ENCODE assay signal across 13 cellular contexts in the genomic region with DNA sequence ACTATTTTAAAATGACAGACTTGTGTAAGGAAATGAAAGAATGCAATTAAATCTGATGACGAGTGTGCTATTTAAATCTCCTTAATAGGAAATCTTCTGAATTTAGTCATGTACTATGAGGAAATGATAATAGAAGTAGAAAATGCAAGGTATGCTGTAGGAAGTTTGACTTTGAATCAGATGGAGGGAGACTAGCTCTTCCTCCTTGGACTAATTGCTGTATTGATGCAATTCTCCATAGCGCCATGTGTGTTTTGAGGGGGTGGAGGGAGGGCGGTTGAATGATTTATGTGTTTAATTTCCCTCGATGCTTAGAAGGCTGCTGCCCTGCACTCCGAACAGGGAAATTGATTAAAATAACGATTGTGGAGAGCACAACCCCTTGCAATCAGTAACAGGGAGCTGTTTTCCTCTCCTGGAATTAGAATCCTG.
DNase-seq lines count a peak whose midpoint lies in the region; ATAC-seq, FAIRE-seq and TF ChIP-seq lines count a peak whose summit lies in the region.
"Had no signal": no experiment of that assay in that cellular context is flagged by ENCODE, and none has a peak within 500 bp of the region (broad histone marks: within the 10 kb centered on the region; RNA-seq: fewer than 3 reads in every experiment).

No MANE protein-coding gene starts in this region.

- H3K4me3 ChIP-seq in brain microvascular endothelial cell (ENCODE audit: low read depth, low read length) (no peak overlapping the region), kidney epithelial cell (ENCODE audit: low read depth, low read length) (no peak overlapping the region)
- H3K4me3 ChIP-seq: HAP-1, heart right ventricle had no signal

- no peak for ATAC-seq in HG03280 (IDR thresholded peaks at IDR 0.05; ENCODE audit: unreplicated experiment)
- no peak for ATAC-seq in HG02623 (IDR thresholded peaks at IDR 0.05; ENCODE audit: unreplicated experiment)
- ATAC-seq: heart right ventricle had no signal

- in situ Hi-C loops in brain microvascular endothelial cell (cut with HindIII; ENCODE audit: low pct_ligation_motif_present, low sequenced_read_pairs) = no loop called here

- H3K27ac ChIP-seq in brain microvascular endothelial cell = peak overlapping the region; percentile 58
- H3K27ac ChIP-seq: C4-2B, heart right ventricle had no signal

- peak; percentile 78 for FAIRE-seq in HTR-8/SVneo (lab: Jason Lieb, UNC)

- DNase-seq in AG08395 (ENCODE audit: low spot score) = peak; percentile 88
- peak; percentile 48 for DNase-seq in HTR-8/SVneo (ENCODE audit: insufficient read length, low spot score)
- DNase-seq in brain microvascular endothelial cell = peak; percentile 52
- DNase-seq in kidney epithelial cell (ENCODE audit: low read depth) = peak; percentile 71
- no peak for DNase-seq in NCI-H2029 (lab: John Stamatoyannopoulos, UW)
- DNase-seq in Ammon's horn (ENCODE audit: low spot score) = no peak
- DNase-seq: heart right ventricle, NCI-H2227 treated with DMSO at 0.1 percent for 48 hours, SHP77 had no signal

- H3K27me3 ChIP-seq in brain microvascular endothelial cell (replicated peaks) (no peaks in the 10 kb centered on the region), kidney epithelial cell (ENCODE audit: control insufficient read depth, insufficient read depth, low read length) (no peaks in the 10 kb centered on the region)

- TF ChIP-seq CTCF in brain microvascular endothelial cell (IDR thresholded peaks at IDR 0.05; ENCODE audit: low read depth, low read length, missing control alignments) (no peak), kidney epithelial cell (IDR thresholded peaks at IDR 0.05; ENCODE audit: insufficient read depth, low read length, poor library complexity, severe bottlenecking) (no peak)

- no peaks in the 10 kb centered on the region for H3K36me3 ChIP-seq in brain microvascular endothelial cell (replicated peaks)
- H3K36me3 ChIP-seq in kidney epithelial cell (ENCODE audit: control insufficient read depth, insufficient read depth, low read length) = no peaks in the 10 kb centered on the region
- H3K36me3 ChIP-seq: HAP-1, heart right ventricle had no signal

Comparison
In these comparisons a context has a peak if more than half of its experiments do, and no peak if none do; other contexts are left out.
1. DNase-seq: peak in AG08395 (single experiment), HTR-8/SVneo (single experiment), brain microvascular endothelial cell (single experiment) and kidney epithelial cell (single experiment); none in NCI-H2029 (single experiment) and Ammon's horn (single experiment).